ENCODE assay signal across 8 cellular contexts in the genomic region with DNA sequence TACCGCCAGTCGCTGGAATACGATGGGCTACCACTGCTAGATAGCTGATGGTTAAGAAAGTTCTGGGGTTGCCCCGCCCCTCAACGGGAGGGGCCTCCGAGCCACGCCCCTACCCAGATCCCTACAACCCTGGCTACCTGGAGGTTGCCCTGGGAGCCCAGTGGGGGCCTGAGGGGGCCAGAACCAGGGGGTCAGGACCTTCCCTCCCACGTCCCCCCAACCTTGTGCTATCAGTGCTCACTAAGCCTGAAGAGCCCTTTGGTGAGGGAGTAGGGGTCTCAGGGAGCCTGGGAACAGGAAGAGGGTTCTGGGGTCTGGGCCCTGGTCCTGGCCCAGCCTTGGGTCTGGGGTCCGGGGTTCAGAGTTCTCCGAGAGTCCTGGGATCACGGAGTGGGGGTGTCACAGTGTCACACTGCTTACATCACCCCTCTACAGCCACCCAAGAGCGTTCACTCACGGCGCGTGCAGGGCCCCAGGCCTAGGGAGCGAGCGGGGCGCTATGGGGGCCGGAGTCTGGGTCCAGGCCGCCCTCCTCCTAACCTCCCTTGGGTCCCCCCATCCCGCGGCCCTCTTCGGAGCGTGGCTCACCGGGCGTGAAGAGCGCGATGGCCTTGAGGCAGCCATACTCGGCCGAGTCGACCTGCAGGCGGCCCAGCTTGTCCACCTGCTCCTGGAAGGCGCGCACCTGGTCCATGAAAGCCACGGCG. TPM values are rescaled to one million over a fixed set of nuclear protein-coding genes. Genes with fewer than 3 reads are reported as not detected.
DNase-seq lines count a peak whose midpoint lies in the region; ATAC-seq and TF ChIP-seq lines count a peak whose summit lies in the region.

No MANE protein-coding gene starts in this region.

- TF ChIP-seq POLR2A in transverse colon (IDR thresholded peaks at IDR 0.05) = no peak

- no peaks in the 10 kb centered on the region for H3K36me3 Mint-ChIP-seq in natural killer cell

- H3K27me3 ChIP-seq in transverse colon = no peaks in the 10 kb centered on the region

- TF ChIP-seq CTCF in epithelial cell of proximal tubule (conservative IDR thresholded peaks at IDR 0.05; ENCODE audit: low read depth, low read length) (no peak), natural killer cell (IDR thresholded peaks at IDR 0.05) (no peak), transverse colon (IDR thresholded peaks at IDR 0.05) (no peak)

- H3K4me3 Mint-ChIP-seq in natural killer cell = peak overlapping the region; percentile 76

- no peak for TF ChIP-seq EP300 in transverse colon (IDR thresholded peaks at IDR 0.05; ENCODE audit: low read depth)

- no peaks in the 10 kb centered on the region for H3K9me3 ChIP-seq in transverse colon

- H3K36me3 ChIP-seq in transverse colon = peaks cover 0 to 19% (median 5%) of the 10 kb centered on the region in 4 donors

- intact Hi-C loops in natural killer cell (cut with micrococcal nuclease) = loop anchor here (1.0 kb wide), 1 partner anchor 168 kb away; no protein-coding TSS in a partner anchor
- intact Hi-C loops in transverse colon (cut with DNase I; ENCODE audit: low total_unique reads) = no loop called here

- H3K4me1 Mint-ChIP-seq in natural killer cell = peaks cover 0 to 23% of the 10 kb centered on the region in 2 donors

- H3K4me1 ChIP-seq in transverse colon = peaks cover 11 to 54% (median 34%) of the 10 kb centered on the region in 4 donors

- H3K27ac ChIP-seq in transverse colon = peak overlapping the region; percentile 75 to 91 (median 85)

- DNase-seq in G401 (ENCODE audit: low spot score) (peak; percentile 68), NCI-H226 (peak; percentile 54), epithelial cell of proximal tubule (ENCODE audit: low read depth) (no peak), natural killer cell (peak; percentile 52), transverse colon (peak; percentile 79), GOT3 (lab: John Stamatoyannopoulos, UW) (no peak)
- peak; percentile 86 for DNase-seq in activated CD8-positive, alpha-beta memory T cell treated with anti-CD3 and anti-CD28 coated beads for 24 hours

- in situ Hi-C loops in G401 (cut with HindIII; ENCODE audit: low sequenced_read_pairs) = no loop called here
- in situ Hi-C loops in transverse colon (cut with MboI; ENCODE audit: low pct_ligation_motif_present in 1 of 4, low pct_unique_long_range_greater_than_20kb in 1 of 4, low sequenced_read_pairs in 3 of 4) = no loop called here

- no peaks in the 10 kb centered on the region for H3K27me3 Mint-ChIP-seq in natural killer cell (ENCODE audit: low read depth in 2 of 2)

- 9 to 20% methylated on average over 8 to 16 of the region's 36 CpGs for WGBS in transverse colon (ENCODE audit: low coverage in 1 of 2), 2 donors

- H3K9me3 Mint-ChIP-seq in natural killer cell = no peaks in the 10 kb centered on the region

- ATAC-seq in HG02588 (IDR thresholded peaks at IDR 0.05; ENCODE audit: unreplicated experiment) = peak; percentile 30
- ATAC-seq in natural killer cell = peak; percentile 43 to 62 (median 60)

- peak overlapping the region in 1 of 2 donors; percentile 66 for H3K27ac Mint-ChIP-seq in natural killer cell

- H3K4me3 ChIP-seq in epithelial cell of proximal tubule (ENCODE audit: low read depth, low read length) (peak overlapping the region; percentile 45), transverse colon (peak overlapping the region; percentile 4 to 58 (median 37))

RNA-seq across cellular contexts. Expression of gene OCEL1, which starts 9.0 kb away (rescaled TPM):
- total RNA-seq in G401 (2014; rRNA removed; shearing (Covaris generic)) = 14.8 and 21.7 TPM in 2 replicates
- total RNA-seq in epithelial cell of proximal tubule (4.6 and 8.1 TPM in 2 replicates), natural killer cell (10 to 100 TPM; 28.1 to 39.1 (median 37.0) TPM), transverse colon (10 to 100 TPM in 3 of 4 donors, 1 to 10 TPM in 1; 4.8 to 42.6 (median 29.9) TPM)

RNA-seq across cellular contexts. Expression of gene NR2F6, which starts 10.7 kb away (rescaled TPM):
- total RNA-seq in G401 (2014; rRNA removed; shearing (Covaris generic)) = 232 and 271 TPM in 2 replicates
- total RNA-seq in epithelial cell of proximal tubule = 122 and 131 TPM in 2 replicates
- 1 to 10 TPM; 1.3 to 4.2 (median 1.8) TPM for total RNA-seq in natural killer cell
- total RNA-seq in transverse colon = 100 to 1,000 TPM; 156 to 362 (median 206) TPM

RNA-seq across cellular contexts. Expression of gene USE1, which starts 19.9 kb away (rescaled TPM):
- total RNA-seq in G401 (2014; rRNA removed; shearing (Covaris generic)) = 22.0 and 29.7 TPM in 2 replicates
- total RNA-seq in epithelial cell of proximal tubule (9.0 and 25.3 TPM in 2 replicates), natural killer cell (10 to 100 TPM; 16.4 to 21.1 (median 20.9) TPM), transverse colon (10 to 100 TPM; 18.3 to 30.7 (median 24.5) TPM)

RNA-seq across cellular contexts. Expression of gene USHBP1, which starts 29.5 kb away (rescaled TPM):
- 0.41 and 4.9 TPM in 2 replicates for total RNA-seq in G401 (2014; rRNA removed; shearing (Covaris generic))
- total RNA-seq in epithelial cell of proximal tubule = not detected in 2 replicates
- total RNA-seq in natural killer cell = not detected
- 1 to 10 TPM in 1 of 4 donors, under 1 TPM in 2, not detected in 1; 0.79 to 1.2 (median 0.96) TPM for total RNA-seq in transverse colon

RNA-seq across cellular contexts. Expression of gene BABAM1, which starts 32.2 kb away (rescaled TPM):
- 166 and 237 TPM in 2 replicates for total RNA-seq in G401 (2014; rRNA removed; shearing (Covaris generic))
- total RNA-seq in epithelial cell of proximal tubule = 125 and 141 TPM in 2 replicates
- 100 to 1,000 TPM; 106 to 127 (median 106) TPM for total RNA-seq in natural killer cell
- total RNA-seq in transverse colon = 100 to 1,000 TPM in 1 of 4 donors, 10 to 100 TPM in 3; 56.2 to 364 (median 80.2) TPM

Comparison
In these comparisons a context has a peak if more than half of its experiments do, and no peak if none do; other contexts are left out.
1. DNase-seq: peak in G401 (single experiment), NCI-H226 (single experiment), activated CD8-positive, alpha-beta memory T cell treated with anti-CD3 and anti-CD28 coated beads for 24 hours (single experiment), natural killer cell (single experiment) and transverse colon (single experiment); none in epithelial cell of proximal tubule (single experiment) and GOT3 (single experiment).
2. RNA of gene NR2F6, which starts 10.7 kb away (total RNA-seq): 156 to 362 TPM in transverse colon, 232 to 271 TPM in G401 and 122 to 131 TPM in epithelial cell of proximal tubule; 1.3 to 4.2 TPM in natural killer cell; every median in the first group is over 10 times any median in the second.